1 cellular context compared by ENCODE assay signal in the genomic region with DNA sequence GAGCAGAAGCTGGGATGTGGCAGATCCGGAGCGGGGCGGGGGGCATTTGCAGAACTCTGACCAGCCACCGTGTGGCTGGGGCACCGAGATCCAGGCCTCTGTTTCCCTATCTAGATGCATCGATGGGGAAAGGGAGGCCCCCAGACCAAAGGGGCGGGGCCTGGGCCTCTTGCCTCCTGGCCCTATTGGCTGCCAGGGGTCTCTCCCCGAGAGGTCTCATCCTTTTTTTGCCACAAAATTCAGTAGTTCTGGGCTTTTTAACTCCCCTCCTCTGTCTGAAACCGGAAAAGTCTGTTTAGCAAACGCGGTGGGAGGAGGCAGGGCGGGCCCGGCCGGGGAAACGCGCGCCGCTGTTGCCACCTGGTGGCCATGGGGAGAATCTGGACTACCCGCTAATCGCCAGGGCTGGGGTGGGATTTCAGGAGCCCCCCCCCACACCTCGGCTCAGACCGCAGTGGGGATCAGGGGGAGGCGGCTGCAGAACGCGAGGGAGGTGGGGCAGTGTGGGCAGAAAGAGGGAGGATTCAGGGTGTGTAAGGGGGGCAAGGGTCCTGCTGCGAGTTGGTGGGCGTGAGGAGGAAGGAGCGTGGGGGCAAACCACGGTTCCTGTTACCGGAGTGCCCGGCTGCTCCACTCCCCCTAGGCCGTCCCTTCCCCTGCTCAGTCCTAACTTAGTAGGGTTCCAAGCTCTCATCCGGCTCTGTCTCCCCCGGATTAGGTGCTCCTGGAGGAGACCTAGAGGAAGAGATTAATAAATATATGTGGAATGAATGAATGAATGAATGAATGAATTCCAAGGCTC.
TF ChIP-seq lines count a peak whose summit lies in the region.

No MANE protein-coding gene starts in this region.

TF ChIP-seq in GM12878, 131 proteins besides CTCF, POLR2A, EP300 and RAD21 (continues in another document):
- TF ChIP-seq, protein P1, sequence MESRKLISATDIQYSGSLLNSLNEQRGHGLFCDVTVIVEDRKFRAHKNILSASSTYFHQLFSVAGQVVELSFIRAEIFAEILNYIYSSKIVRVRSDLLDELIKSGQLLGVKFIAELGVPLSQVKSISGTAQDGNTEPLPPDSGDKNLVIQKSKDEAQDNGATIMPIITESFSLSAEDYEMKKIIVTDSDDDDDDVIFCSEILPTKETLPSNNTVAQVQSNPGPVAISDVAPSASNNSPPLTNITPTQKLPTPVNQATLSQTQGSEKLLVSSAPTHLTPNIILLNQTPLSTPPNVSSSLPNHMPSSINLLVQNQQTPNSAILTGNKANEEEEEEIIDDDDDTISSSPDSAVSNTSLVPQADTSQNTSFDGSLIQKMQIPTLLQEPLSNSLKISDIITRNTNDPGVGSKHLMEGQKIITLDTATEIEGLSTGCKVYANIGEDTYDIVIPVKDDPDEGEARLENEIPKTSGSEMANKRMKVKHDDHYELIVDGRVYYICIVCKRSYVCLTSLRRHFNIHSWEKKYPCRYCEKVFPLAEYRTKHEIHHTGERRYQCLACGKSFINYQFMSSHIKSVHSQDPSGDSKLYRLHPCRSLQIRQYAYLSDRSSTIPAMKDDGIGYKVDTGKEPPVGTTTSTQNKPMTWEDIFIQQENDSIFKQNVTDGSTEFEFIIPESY (IDR thresholded peaks at IDR 0.05) = no peak
- TF ChIP-seq NBN (IDR thresholded peaks at IDR 0.05) = peak; percentile 55; the same call in 1 of the 2 replicates
- TF ChIP-seq, protein P2, sequence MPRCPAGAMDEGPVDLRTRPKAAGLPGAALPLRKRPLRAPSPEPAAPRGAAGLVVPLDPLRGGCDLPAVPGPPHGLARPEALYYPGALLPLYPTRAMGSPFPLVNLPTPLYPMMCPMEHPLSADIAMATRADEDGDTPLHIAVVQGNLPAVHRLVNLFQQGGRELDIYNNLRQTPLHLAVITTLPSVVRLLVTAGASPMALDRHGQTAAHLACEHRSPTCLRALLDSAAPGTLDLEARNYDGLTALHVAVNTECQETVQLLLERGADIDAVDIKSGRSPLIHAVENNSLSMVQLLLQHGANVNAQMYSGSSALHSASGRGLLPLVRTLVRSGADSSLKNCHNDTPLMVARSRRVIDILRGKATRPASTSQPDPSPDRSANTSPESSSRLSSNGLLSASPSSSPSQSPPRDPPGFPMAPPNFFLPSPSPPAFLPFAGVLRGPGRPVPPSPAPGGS (IDR thresholded peaks at IDR 0.05; ENCODE audit: borderline replicate concordance, insufficient read depth, low read depth, low read length, poor library complexity, severe bottlenecking) = no peak
- no peak for TF ChIP-seq WRNIP1 (IDR thresholded peaks at IDR 0.05; ENCODE audit: borderline replicate concordance, low read depth, low read length)
- TF ChIP-seq, protein P3, sequence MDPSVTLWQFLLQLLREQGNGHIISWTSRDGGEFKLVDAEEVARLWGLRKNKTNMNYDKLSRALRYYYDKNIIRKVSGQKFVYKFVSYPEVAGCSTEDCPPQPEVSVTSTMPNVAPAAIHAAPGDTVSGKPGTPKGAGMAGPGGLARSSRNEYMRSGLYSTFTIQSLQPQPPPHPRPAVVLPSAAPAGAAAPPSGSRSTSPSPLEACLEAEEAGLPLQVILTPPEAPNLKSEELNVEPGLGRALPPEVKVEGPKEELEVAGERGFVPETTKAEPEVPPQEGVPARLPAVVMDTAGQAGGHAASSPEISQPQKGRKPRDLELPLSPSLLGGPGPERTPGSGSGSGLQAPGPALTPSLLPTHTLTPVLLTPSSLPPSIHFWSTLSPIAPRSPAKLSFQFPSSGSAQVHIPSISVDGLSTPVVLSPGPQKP (IDR thresholded peaks at IDR 0.05; ENCODE audit: low read depth, low read length) = no peak
- TF ChIP-seq ZNF217 (IDR thresholded peaks at IDR 0.05) = no peak
- no peak for TF ChIP-seq ZBED1 (IDR thresholded peaks at IDR 0.05; ENCODE audit: borderline replicate concordance)
- TF ChIP-seq BRCA1 (IDR thresholded peaks at IDR 0.05; ENCODE audit: low read depth, low read length) = no peak
- TF ChIP-seq PML (IDR thresholded peaks at IDR 0.05; ENCODE audit: low read length) = no peak
- 0 out of 2 replicates have a peak, but pooled peaks have one; percentile 30 for TF ChIP-seq ZNF207 (IDR thresholded peaks at IDR 0.05; ENCODE audit: borderline replicate concordance)
- no peak for TF ChIP-seq RELA (IDR thresholded peaks at IDR 0.05; ENCODE audit: borderline replicate concordance, partially characterized antibody)
- TF ChIP-seq, protein P4, sequence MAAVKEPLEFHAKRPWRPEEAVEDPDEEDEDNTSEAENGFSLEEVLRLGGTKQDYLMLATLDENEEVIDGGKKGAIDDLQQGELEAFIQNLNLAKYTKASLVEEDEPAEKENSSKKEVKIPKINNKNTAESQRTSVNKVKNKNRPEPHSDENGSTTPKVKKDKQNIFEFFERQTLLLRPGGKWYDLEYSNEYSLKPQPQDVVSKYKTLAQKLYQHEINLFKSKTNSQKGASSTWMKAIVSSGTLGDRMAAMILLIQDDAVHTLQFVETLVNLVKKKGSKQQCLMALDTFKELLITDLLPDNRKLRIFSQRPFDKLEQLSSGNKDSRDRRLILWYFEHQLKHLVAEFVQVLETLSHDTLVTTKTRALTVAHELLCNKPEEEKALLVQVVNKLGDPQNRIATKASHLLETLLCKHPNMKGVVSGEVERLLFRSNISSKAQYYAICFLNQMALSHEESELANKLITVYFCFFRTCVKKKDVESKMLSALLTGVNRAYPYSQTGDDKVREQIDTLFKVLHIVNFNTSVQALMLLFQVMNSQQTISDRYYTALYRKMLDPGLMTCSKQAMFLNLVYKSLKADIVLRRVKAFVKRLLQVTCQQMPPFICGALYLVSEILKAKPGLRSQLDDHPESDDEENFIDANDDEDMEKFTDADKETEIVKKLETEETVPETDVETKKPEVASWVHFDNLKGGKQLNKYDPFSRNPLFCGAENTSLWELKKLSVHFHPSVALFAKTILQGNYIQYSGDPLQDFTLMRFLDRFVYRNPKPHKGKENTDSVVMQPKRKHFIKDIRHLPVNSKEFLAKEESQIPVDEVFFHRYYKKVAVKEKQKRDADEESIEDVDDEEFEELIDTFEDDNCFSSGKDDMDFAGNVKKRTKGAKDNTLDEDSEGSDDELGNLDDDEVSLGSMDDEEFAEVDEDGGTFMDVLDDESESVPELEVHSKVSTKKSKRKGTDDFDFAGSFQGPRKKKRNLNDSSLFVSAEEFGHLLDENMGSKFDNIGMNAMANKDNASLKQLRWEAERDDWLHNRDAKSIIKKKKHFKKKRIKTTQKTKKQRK (IDR thresholded peaks at IDR 0.05; ENCODE audit: low read depth, low read length) = no peak
- TF ChIP-seq, protein P5, sequence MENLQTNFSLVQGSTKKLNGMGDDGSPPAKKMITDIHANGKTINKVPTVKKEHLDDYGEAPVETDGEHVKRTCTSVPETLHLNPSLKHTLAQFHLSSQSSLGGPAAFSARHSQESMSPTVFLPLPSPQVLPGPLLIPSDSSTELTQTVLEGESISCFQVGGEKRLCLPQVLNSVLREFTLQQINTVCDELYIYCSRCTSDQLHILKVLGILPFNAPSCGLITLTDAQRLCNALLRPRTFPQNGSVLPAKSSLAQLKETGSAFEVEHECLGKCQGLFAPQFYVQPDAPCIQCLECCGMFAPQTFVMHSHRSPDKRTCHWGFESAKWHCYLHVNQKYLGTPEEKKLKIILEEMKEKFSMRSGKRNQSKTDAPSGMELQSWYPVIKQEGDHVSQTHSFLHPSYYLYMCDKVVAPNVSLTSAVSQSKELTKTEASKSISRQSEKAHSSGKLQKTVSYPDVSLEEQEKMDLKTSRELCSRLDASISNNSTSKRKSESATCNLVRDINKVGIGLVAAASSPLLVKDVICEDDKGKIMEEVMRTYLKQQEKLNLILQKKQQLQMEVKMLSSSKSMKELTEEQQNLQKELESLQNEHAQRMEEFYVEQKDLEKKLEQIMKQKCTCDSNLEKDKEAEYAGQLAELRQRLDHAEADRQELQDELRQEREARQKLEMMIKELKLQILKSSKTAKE (IDR thresholded peaks at IDR 0.05; ENCODE audit: low read depth, poor library complexity, severe bottlenecking) = no peak
- no peak for TF ChIP-seq SREBF2 (IDR thresholded peaks at IDR 0.05; ENCODE audit: low read length)
- no peak for TF ChIP-seq FOXM1 (IDR thresholded peaks at IDR 0.05; ENCODE audit: low read depth, low read length)
- TF ChIP-seq ESRRA (IDR thresholded peaks at IDR 0.05; ENCODE audit: low read length) = no peak
- TF ChIP-seq ATF7 (IDR thresholded peaks at IDR 0.05; ENCODE audit: low read depth) = no peak
- TF ChIP-seq NFYA (IDR thresholded peaks at IDR 0.05; ENCODE audit: borderline replicate concordance, low read depth, low read length) = no peak
- TF ChIP-seq TBL1XR1 (IDR thresholded peaks at IDR 0.05; ENCODE audit: low read depth, low read length) = no peak
- no peak for TF ChIP-seq ZZZ3 (IDR thresholded peaks at IDR 0.05; ENCODE audit: control insufficient read depth, insufficient read length, low read depth)
- no peak for TF ChIP-seq SIX5 (IDR thresholded peaks at IDR 0.05; ENCODE audit: low read depth, low read length, severe bottlenecking)
- TF ChIP-seq SPI1 (IDR thresholded peaks at IDR 0.05; ENCODE audit: borderline replicate concordance, insufficient read depth, low read depth, low read length) = no peak
- no peak for TF ChIP-seq NR2C1 (IDR thresholded peaks at IDR 0.05)
- TF ChIP-seq BCL11A (IDR thresholded peaks at IDR 0.05; ENCODE audit: low read depth, low read length) = no peak
- no peak for TF ChIP-seq TCF12 (IDR thresholded peaks at IDR 0.05; ENCODE audit: low read depth, low read length)
- TF ChIP-seq, protein P6, sequence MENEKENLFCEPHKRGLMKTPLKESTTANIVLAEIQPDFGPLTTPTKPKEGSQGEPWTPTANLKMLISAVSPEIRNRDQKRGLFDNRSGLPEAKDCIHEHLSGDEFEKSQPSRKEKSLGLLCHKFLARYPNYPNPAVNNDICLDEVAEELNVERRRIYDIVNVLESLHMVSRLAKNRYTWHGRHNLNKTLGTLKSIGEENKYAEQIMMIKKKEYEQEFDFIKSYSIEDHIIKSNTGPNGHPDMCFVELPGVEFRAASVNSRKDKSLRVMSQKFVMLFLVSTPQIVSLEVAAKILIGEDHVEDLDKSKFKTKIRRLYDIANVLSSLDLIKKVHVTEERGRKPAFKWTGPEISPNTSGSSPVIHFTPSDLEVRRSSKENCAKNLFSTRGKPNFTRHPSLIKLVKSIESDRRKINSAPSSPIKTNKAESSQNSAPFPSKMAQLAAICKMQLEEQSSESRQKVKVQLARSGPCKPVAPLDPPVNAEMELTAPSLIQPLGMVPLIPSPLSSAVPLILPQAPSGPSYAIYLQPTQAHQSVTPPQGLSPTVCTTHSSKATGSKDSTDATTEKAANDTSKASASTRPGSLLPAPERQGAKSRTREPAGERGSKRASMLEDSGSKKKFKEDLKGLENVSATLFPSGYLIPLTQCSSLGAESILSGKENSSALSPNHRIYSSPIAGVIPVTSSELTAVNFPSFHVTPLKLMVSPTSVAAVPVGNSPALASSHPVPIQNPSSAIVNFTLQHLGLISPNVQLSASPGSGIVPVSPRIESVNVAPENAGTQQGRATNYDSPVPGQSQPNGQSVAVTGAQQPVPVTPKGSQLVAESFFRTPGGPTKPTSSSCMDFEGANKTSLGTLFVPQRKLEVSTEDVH (IDR thresholded peaks at IDR 0.05; ENCODE audit: low read depth, partially characterized antibody) = no peak
- TF ChIP-seq, protein P7, sequence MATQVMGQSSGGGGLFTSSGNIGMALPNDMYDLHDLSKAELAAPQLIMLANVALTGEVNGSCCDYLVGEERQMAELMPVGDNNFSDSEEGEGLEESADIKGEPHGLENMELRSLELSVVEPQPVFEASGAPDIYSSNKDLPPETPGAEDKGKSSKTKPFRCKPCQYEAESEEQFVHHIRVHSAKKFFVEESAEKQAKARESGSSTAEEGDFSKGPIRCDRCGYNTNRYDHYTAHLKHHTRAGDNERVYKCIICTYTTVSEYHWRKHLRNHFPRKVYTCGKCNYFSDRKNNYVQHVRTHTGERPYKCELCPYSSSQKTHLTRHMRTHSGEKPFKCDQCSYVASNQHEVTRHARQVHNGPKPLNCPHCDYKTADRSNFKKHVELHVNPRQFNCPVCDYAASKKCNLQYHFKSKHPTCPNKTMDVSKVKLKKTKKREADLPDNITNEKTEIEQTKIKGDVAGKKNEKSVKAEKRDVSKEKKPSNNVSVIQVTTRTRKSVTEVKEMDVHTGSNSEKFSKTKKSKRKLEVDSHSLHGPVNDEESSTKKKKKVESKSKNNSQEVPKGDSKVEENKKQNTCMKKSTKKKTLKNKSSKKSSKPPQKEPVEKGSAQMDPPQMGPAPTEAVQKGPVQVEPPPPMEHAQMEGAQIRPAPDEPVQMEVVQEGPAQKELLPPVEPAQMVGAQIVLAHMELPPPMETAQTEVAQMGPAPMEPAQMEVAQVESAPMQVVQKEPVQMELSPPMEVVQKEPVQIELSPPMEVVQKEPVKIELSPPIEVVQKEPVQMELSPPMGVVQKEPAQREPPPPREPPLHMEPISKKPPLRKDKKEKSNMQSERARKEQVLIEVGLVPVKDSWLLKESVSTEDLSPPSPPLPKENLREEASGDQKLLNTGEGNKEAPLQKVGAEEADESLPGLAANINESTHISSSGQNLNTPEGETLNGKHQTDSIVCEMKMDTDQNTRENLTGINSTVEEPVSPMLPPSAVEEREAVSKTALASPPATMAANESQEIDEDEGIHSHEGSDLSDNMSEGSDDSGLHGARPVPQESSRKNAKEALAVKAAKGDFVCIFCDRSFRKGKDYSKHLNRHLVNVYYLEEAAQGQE (IDR thresholded peaks at IDR 0.05; ENCODE audit: low read depth, low read length) = no peak
- 0 out of 2 replicates have a peak, but pooled peaks have one; percentile 12 for TF ChIP-seq RUNX3 (IDR thresholded peaks at IDR 0.05; ENCODE audit: low read length)
- TF ChIP-seq MYB (IDR thresholded peaks at IDR 0.05; ENCODE audit: borderline replicate concordance, low read depth, low read length) = no peak
- peak; percentile 24 for TF ChIP-seq SP1 (IDR thresholded peaks at IDR 0.05; ENCODE audit: low read depth, low read length)
- TF ChIP-seq KLF5 (IDR thresholded peaks at IDR 0.05; ENCODE audit: partially characterized antibody) = no peak
- TF ChIP-seq MTA3 (IDR thresholded peaks at IDR 0.05; ENCODE audit: borderline replicate concordance, low read length) = no peak
- TF ChIP-seq SMAD1 (IDR thresholded peaks at IDR 0.05; ENCODE audit: low read depth, partially characterized antibody) = no peak
